11 cellular contexts compared by ENCODE assay signal in genomic region chr18:75216926-75217303, GRCh38. TPM values are rescaled to one million over a fixed set of nuclear protein-coding genes. Genes with fewer than 3 reads are reported as not detected.
A peak's percentile ranks its signal among the peaks of the same experiment; 100 is the strongest.
DNase-seq lines count a peak whose midpoint lies in the region; ATAC-seq, FAIRE-seq and TF ChIP-seq lines count a peak whose summit lies in the region.
"Had no signal": no experiment of that assay in that cellular context is flagged by ENCODE, and none has a peak within 500 bp of the region (broad histone marks: within the 10 kb centered on the region; RNA-seq: fewer than 3 reads in every experiment).

No MANE protein-coding gene starts in this region.

- intact Hi-C loops in activated B cell treated with CpG ODN at 0.5 μM for 24 hours (cut with micrococcal nuclease), result loop anchor here (10.0 kb wide), 1 partner anchor 562 kb away; no protein-coding TSS in a partner anchor
- intact Hi-C loops in right cardiac atrium (cut with DNase I), result no loop called here

- peaks cover 28% of the 10 kb centered on the region for H3K4me1 Mint-ChIP-seq in activated B cell treated with CpG ODN at 0.5 μM for 24 hours
- peaks cover 15 to 25% of the 10 kb centered on the region in 2 donors for H3K4me1 Mint-ChIP-seq in stimulated activated naive B cell treated with anti-CD40 and anti-IgM and Interleukin-4, amounts not matched to agents 10 μg/mL and 1 μg/mL and 100 μg/mL, for 72 hours

- no peaks in the 10 kb centered on the region for H3K9me3 Mint-ChIP-seq in activated B cell treated with CpG ODN at 0.5 μM for 24 hours
- H3K9me3 Mint-ChIP-seq in stimulated activated naive B cell treated with anti-CD40 and anti-IgM and Interleukin-4, amounts not matched to agents 10 μg/mL and 1 μg/mL and 100 μg/mL, for 72 hours, result no peaks in the 10 kb centered on the region

- POLR2A ChIA-PET in activated B cell treated with CpG ODN at 0.5 μM for 24 hours (lab: Charles Lee), result no interaction called here

- no peak for FAIRE-seq in small intestine (lab: Jason Lieb, UNC)

- ATAC-seq in activated B cell treated with CpG ODN at 0.5 μM for 24 hours (ENCODE audit: low read depth) (no peak), right cardiac atrium (no peak), HG02970 (IDR thresholded peaks at IDR 0.05; ENCODE audit: low FRiP score, unreplicated experiment) (no peak)
- ATAC-seq in stimulated activated naive B cell treated with anti-CD40 and anti-IgM and Interleukin-4, amounts not matched to agents 10 μg/mL and 1 μg/mL and 100 μg/mL, for 72 hours (replicated peaks), result no peak

- TF ChIP-seq CTCF in activated B cell treated with CpG ODN at 0.5 μM for 24 hours (IDR thresholded peaks at IDR 0.05), result no peak

- H3K27ac Mint-ChIP-seq in activated B cell treated with CpG ODN at 0.5 μM for 24 hours, result peak overlapping the region; percentile 64
- H3K27ac Mint-ChIP-seq in stimulated activated naive B cell treated with anti-CD40 and anti-IgM and Interleukin-4, amounts not matched to agents 10 μg/mL and 1 μg/mL and 100 μg/mL, for 72 hours, result no peak overlapping the region

- no peaks in the 10 kb centered on the region for H3K36me3 Mint-ChIP-seq in activated B cell treated with CpG ODN at 0.5 μM for 24 hours (ENCODE audit: low read depth)
- no peaks in the 10 kb centered on the region for H3K36me3 Mint-ChIP-seq in stimulated activated naive B cell treated with anti-CD40 and anti-IgM and Interleukin-4, amounts not matched to agents 10 μg/mL and 1 μg/mL and 100 μg/mL, for 72 hours

- H3K9me3 ChIP-seq in right cardiac atrium (ENCODE audit: control insufficient read depth, low read length) (no peaks in the 10 kb centered on the region), small intestine (ENCODE audit: control insufficient read depth, low read depth) (no peaks in the 10 kb centered on the region)
- H3K9me3 ChIP-seq: tibial artery had no signal

- 88% methylated on average over 6 of the region's 6 CpGs for WGBS in right cardiac atrium
- WGBS in small intestine, 3 donors, result 34 to 77% (median 42%) methylated on average over 6 of the region's 6 CpGs

- CTCF ChIA-PET in activated B cell treated with CpG ODN at 0.5 μM for 24 hours (lab: Charles Lee), result no interaction called here

- H3K4me3 ChIP-seq in right cardiac atrium (ENCODE audit: low read length), result no peak overlapping the region
- no peak overlapping the region for H3K4me3 ChIP-seq in small intestine (ENCODE audit: low read depth in 1 of 2, low read length in 2 of 2)
- H3K4me3 ChIP-seq: tibial artery had no signal

- H3K27ac ChIP-seq in right cardiac atrium (ENCODE audit: low read length), result peak overlapping the region; percentile 21
- H3K27ac ChIP-seq in small intestine (ENCODE audit: low read depth in 1 of 2, low read length in 1 of 2), result peak overlapping the region; percentile 66 to 91
- H3K27ac ChIP-seq: tibial artery had no signal

- peak overlapping the region; percentile 20 for H3K4me3 Mint-ChIP-seq in activated B cell treated with CpG ODN at 0.5 μM for 24 hours
- H3K4me3 Mint-ChIP-seq in stimulated activated naive B cell treated with anti-CD40 and anti-IgM and Interleukin-4, amounts not matched to agents 10 μg/mL and 1 μg/mL and 100 μg/mL, for 72 hours, result no peak overlapping the region

- no peaks in the 10 kb centered on the region for H3K27me3 Mint-ChIP-seq in activated B cell treated with CpG ODN at 0.5 μM for 24 hours
- no peaks in the 10 kb centered on the region for H3K27me3 Mint-ChIP-seq in stimulated activated naive B cell treated with anti-CD40 and anti-IgM and Interleukin-4, amounts not matched to agents 10 μg/mL and 1 μg/mL and 100 μg/mL, for 72 hours

- H3K4me1 ChIP-seq in right cardiac atrium (ENCODE audit: control insufficient read depth, insufficient read depth, low read length) (no peaks in the 10 kb centered on the region), small intestine (ENCODE audit: control insufficient read depth in 2 of 2, insufficient read depth in 1 of 2, low read depth in 1 of 2, low read length in 1 of 2) (peaks cover 20 to 27% of the 10 kb centered on the region in 2 donors)

- H3K36me3 ChIP-seq in small intestine (ENCODE audit: control insufficient read depth in 2 of 2, insufficient read depth in 2 of 2, low read length in 2 of 2), result no peaks in the 10 kb centered on the region
- H3K36me3 ChIP-seq: tibial artery had no signal

- DNase-seq in EL (peak; percentile 48), activated B cell treated with CpG ODN at 0.5 μM for 24 hours (no peak), right cardiac atrium (no peak), small intestine (peak; percentile 49), H4 (ENCODE audit: low spot score) (no peak)
- no peak for DNase-seq in stimulated activated naive B cell treated with anti-CD40 and anti-IgM and Interleukin-4, amounts not matched to agents 10 μg/mL and 1 μg/mL and 100 μg/mL, for 72 hours
- DNase-seq: activated CD4-positive, alpha-beta T cell treated with anti-CD3 and anti-CD28 coated beads for 4 hours; amniotic stem cell; DMS53; tibial artery had no signal

- H3K27me3 ChIP-seq in right cardiac atrium (ENCODE audit: control insufficient read depth, insufficient read depth), result no peaks in the 10 kb centered on the region
- no peaks in the 10 kb centered on the region for H3K27me3 ChIP-seq in small intestine (ENCODE audit: control insufficient read depth in 2 of 2, insufficient read depth in 2 of 2, low read length in 2 of 2)
- H3K27me3 ChIP-seq: tibial artery had no signal

RNA-seq across cellular contexts. Expression of gene TSHZ1, which starts 6.3 kb away (rescaled TPM):
- 7.9 and 8.6 TPM in 2 replicates for total RNA-seq in activated B cell treated with CpG ODN at 0.5 μM for 24 hours
- 10 to 100 TPM; 13.3 to 24.7 (median 20.4) TPM for total RNA-seq in right cardiac atrium
- 12.7 TPM for polyA plus RNA-seq in right cardiac atrium
- polyA plus RNA-seq in small intestine, result 10 to 100 TPM in 1 of 3 donors, 1 to 10 TPM in 2; 7.3 to 13.0 (median 7.6) TPM
- 4.8 and 8.9 TPM in 2 replicates for total RNA-seq in H4 (2014; rRNA removed; shearing (Covaris generic))

RNA-seq across cellular contexts. Expression of gene PTGR3, which starts 8.0 kb away (rescaled TPM):
- total RNA-seq in activated B cell treated with CpG ODN at 0.5 μM for 24 hours, result 19.0 and 19.3 TPM in 2 replicates
- 10 to 100 TPM; 27.1 to 42.9 (median 33.8) TPM for total RNA-seq in right cardiac atrium
- 23.4 TPM for polyA plus RNA-seq in right cardiac atrium
- 10 to 100 TPM; 11.6 to 23.3 (median 21.0) TPM for polyA plus RNA-seq in small intestine
- total RNA-seq in H4 (2014; rRNA removed; shearing (Covaris generic)), result 14.0 and 16.5 TPM in 2 replicates

Comparison
In these comparisons a context has a peak if more than half of its experiments do, and no peak if none do; other contexts are left out.
1. DNase-seq: peak in EL (single experiment) and small intestine (single experiment); none in activated B cell treated with CpG ODN at 0.5 μM for 24 hours (single experiment), right cardiac atrium (0 of 3), stimulated activated naive B cell treated with anti-CD40 and anti-IgM and Interleukin-4, amounts not matched to agents 10 μg/mL and 1 μg/mL and 100 μg/mL, for 72 hours (single experiment) and H4 (single experiment).